Comparison of ENCODE assay signal across 36 cellular contexts in the genomic region with DNA sequence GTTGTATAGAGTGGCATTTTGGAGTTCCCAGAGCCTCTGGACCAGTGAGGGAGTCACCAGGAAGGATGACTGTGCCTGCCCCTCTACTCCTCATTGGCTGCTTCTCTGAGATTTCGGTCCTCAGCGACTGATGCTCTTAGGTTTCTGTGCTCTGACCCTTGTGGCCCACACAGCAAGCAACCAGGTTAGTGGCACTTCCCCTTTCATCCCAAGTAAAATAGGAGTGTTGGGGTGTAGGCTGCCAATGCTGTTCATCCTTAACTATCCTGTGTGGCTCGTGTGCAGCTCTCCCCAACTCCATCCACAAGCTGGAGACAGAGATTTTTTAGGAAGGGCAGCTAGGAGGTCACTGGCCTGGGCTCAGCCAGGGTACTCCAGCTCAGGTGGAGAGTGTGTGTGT. TPM values are rescaled to one million over a fixed set of nuclear protein-coding genes. Genes with fewer than 3 reads are reported as not detected.
"Had no signal": no experiment of that assay in that cellular context is flagged by ENCODE, and none has a peak within 500 bp of the region (broad histone marks: within the 10 kb centered on the region; RNA-seq: fewer than 3 reads in every experiment).

No MANE protein-coding gene starts in this region.

- DNase-seq: activated CD4-positive, alpha-beta memory T cell treated with anti-CD3 and anti-CD28 coated beads, Interleukin-2, amount 10 ng/mL, durations not matched to agents 7 days and 5 days; activated CD4-positive, alpha-beta T cell treated with anti-CD3 and anti-CD28 coated beads for 1 hour; activated CD4-positive, alpha-beta T cell treated with anti-CD3 and anti-CD28 coated beads for 48 hours; activated CD4-positive, CD25-positive, alpha-beta regulatory T cell; activated CD8-positive, alpha-beta memory T cell treated with anti-CD3 and anti-CD28 coated beads for 24 hours; activated CD8-positive, alpha-beta memory T cell treated with anti-CD3 and anti-CD28 coated beads, Interleukin-2, amount 10 ng/mL, durations not matched to agents 7 days and 5 days; activated CD8-positive, alpha-beta memory T cell treated with anti-CD3 and anti-CD28 coated beads, Interleukin-2, amount 50 U/mL, for 48 hours; activated effector memory CD4-positive, alpha-beta T cell treated with Interleukin-2 at 50 U/mL for 16 hours; activated naive CD4-positive, alpha-beta T cell treated with anti-CD3 and anti-CD28 coated beads, Interleukin-2, amount 10 ng/mL, durations not matched to agents 7 days and 5 days; activated naive CD8-positive, alpha-beta T cell treated with anti-CD3 and anti-CD28 coated beads, Interleukin-2, amount 50 U/mL, for 24 hours; activated T-cell treated with anti-CD3 and anti-CD28 coated beads, Interleukin-2, amount 50 U/mL, for 48 hours; anterior cingulate cortex; central memory CD4-positive, alpha-beta T cell; colonic mucosa; NCI-H1105; NCI-H1417 treated with DMSO at 0.1 percent for 48 hours; NCI-H187 treated with DMSO at 0.1 percent for 48 hours; NCI-H2081; NCI-H2171 treated with DMSO at 0.1 percent for 48 hours; NCI-H226; NCI-H446 treated with DMSO at 0.1 percent for 48 hours; NCI-H524 treated with DMSO at 0.1 percent for 48 hours; NCI-H748 treated with DMSO at 0.1 percent for 48 hours; NK-92 treated with Interleukin-12 subunit alpha and Interleukin-12 subunit beta, amount 100 ng/mL, for 24 hours; PC-3; Peyer's patch; Right ventricle myocardium superior; SW 1271; T-helper 1 cell; T-helper 2 cell; T-helper 9 cell had no signal

- H3K27me3 Mint-ChIP-seq: brain had no signal

- H3K9me3 Mint-ChIP-seq: activated CD4-positive, alpha-beta memory T cell treated with anti-CD3 and anti-CD28 coated beads, Interleukin-2, amount 10 ng/mL, durations not matched to agents 7 days and 5 days; activated naive CD4-positive, alpha-beta T cell treated with anti-CD3 and anti-CD28 coated beads, Interleukin-2, amount 10 ng/mL, durations not matched to agents 7 days and 5 days; activated naive CD8-positive, alpha-beta T cell treated with anti-CD3 and anti-CD28 coated beads, Interleukin-2, amount 50 U/mL, for 24 hours; brain had no signal

- ATAC-seq: activated CD8-positive, alpha-beta memory T cell treated with anti-CD3 and anti-CD28 coated beads, Interleukin-2, amount 10 ng/mL, durations not matched to agents 7 days and 5 days; activated naive CD8-positive, alpha-beta T cell treated with anti-CD3 and anti-CD28 coated beads, Interleukin-2, amount 50 U/mL, for 24 hours; PC-3 had no signal

- H3K4me3 Mint-ChIP-seq: activated CD4-positive, alpha-beta memory T cell treated with anti-CD3 and anti-CD28 coated beads, Interleukin-2, amount 10 ng/mL, durations not matched to agents 7 days and 5 days; activated CD8-positive, alpha-beta memory T cell treated with anti-CD3 and anti-CD28 coated beads, Interleukin-2, amount 10 ng/mL, durations not matched to agents 7 days and 5 days; activated naive CD4-positive, alpha-beta T cell treated with anti-CD3 and anti-CD28 coated beads, Interleukin-2, amount 10 ng/mL, durations not matched to agents 7 days and 5 days; activated naive CD8-positive, alpha-beta T cell; activated naive CD8-positive, alpha-beta T cell treated with anti-CD3 and anti-CD28 coated beads, Interleukin-2, amount 50 U/mL, for 24 hours; brain had no signal

- H3K36me3 Mint-ChIP-seq: activated CD8-positive, alpha-beta memory T cell treated with anti-CD3 and anti-CD28 coated beads, Interleukin-2, amount 10 ng/mL, durations not matched to agents 7 days and 5 days; activated naive CD4-positive, alpha-beta T cell treated with anti-CD3 and anti-CD28 coated beads, Interleukin-2, amount 10 ng/mL, durations not matched to agents 7 days and 5 days; activated naive CD8-positive, alpha-beta T cell; brain had no signal

- H3K27ac Mint-ChIP-seq: activated CD4-positive, alpha-beta memory T cell treated with anti-CD3 and anti-CD28 coated beads, Interleukin-2, amount 10 ng/mL, durations not matched to agents 7 days and 5 days; activated CD8-positive, alpha-beta memory T cell treated with anti-CD3 and anti-CD28 coated beads, Interleukin-2, amount 10 ng/mL, durations not matched to agents 7 days and 5 days; activated naive CD4-positive, alpha-beta T cell treated with anti-CD3 and anti-CD28 coated beads, Interleukin-2, amount 10 ng/mL, durations not matched to agents 7 days and 5 days; activated naive CD8-positive, alpha-beta T cell; activated naive CD8-positive, alpha-beta T cell treated with anti-CD3 and anti-CD28 coated beads, Interleukin-2, amount 50 U/mL, for 24 hours; brain had no signal

- FAIRE-seq: bronchial epithelial cell had no signal

- H3K4me1 Mint-ChIP-seq: activated CD4-positive, alpha-beta memory T cell treated with anti-CD3 and anti-CD28 coated beads, Interleukin-2, amount 10 ng/mL, durations not matched to agents 7 days and 5 days; activated CD8-positive, alpha-beta memory T cell treated with anti-CD3 and anti-CD28 coated beads, Interleukin-2, amount 10 ng/mL, durations not matched to agents 7 days and 5 days; activated naive CD4-positive, alpha-beta T cell treated with anti-CD3 and anti-CD28 coated beads, Interleukin-2, amount 10 ng/mL, durations not matched to agents 7 days and 5 days; activated naive CD8-positive, alpha-beta T cell treated with anti-CD3 and anti-CD28 coated beads, Interleukin-2, amount 50 U/mL, for 24 hours had no signal

RNA-seq across cellular contexts. Expression of a gene that starts 21.3 kb away (rescaled TPM):
- total RNA-seq: activated CD4-positive, alpha-beta memory T cell treated with anti-CD3 and anti-CD28 coated beads, Interleukin-2, amount 10 ng/mL, durations not matched to agents 7 days and 5 days; activated CD8-positive, alpha-beta memory T cell treated with anti-CD3 and anti-CD28 coated beads, Interleukin-2, amount 10 ng/mL, durations not matched to agents 7 days and 5 days; bronchial epithelial cell; chondrocyte; colonic mucosa; MCF 10A; PC-3; Peyer's patch; Right ventricle myocardium superior had no signal

RNA-seq across cellular contexts. Expression of a gene that starts 35.9 kb away (rescaled TPM):
- total RNA-seq: activated CD4-positive, alpha-beta memory T cell treated with anti-CD3 and anti-CD28 coated beads, Interleukin-2, amount 10 ng/mL, durations not matched to agents 7 days and 5 days; activated CD8-positive, alpha-beta memory T cell treated with anti-CD3 and anti-CD28 coated beads, Interleukin-2, amount 10 ng/mL, durations not matched to agents 7 days and 5 days; bronchial epithelial cell; chondrocyte; colonic mucosa; MCF 10A; PC-3; Peyer's patch; Right ventricle myocardium superior had no signal

RNA-seq across cellular contexts. Expression of a gene that starts 37.8 kb away (rescaled TPM):
- total RNA-seq: activated CD4-positive, alpha-beta memory T cell treated with anti-CD3 and anti-CD28 coated beads, Interleukin-2, amount 10 ng/mL, durations not matched to agents 7 days and 5 days; activated CD8-positive, alpha-beta memory T cell treated with anti-CD3 and anti-CD28 coated beads, Interleukin-2, amount 10 ng/mL, durations not matched to agents 7 days and 5 days; colonic mucosa; PC-3; Peyer's patch; Right ventricle myocardium superior had no signal

RNA-seq across cellular contexts. Expression of a gene that starts 37.9 kb away (rescaled TPM):
- total RNA-seq: activated CD4-positive, alpha-beta memory T cell treated with anti-CD3 and anti-CD28 coated beads, Interleukin-2, amount 10 ng/mL, durations not matched to agents 7 days and 5 days; PC-3; Peyer's patch; Right ventricle myocardium superior had no signal

RNA-seq across cellular contexts. Expression of a gene that starts 59.9 kb away (rescaled TPM):
- total RNA-seq: activated CD4-positive, alpha-beta memory T cell treated with anti-CD3 and anti-CD28 coated beads, Interleukin-2, amount 10 ng/mL, durations not matched to agents 7 days and 5 days; activated CD8-positive, alpha-beta memory T cell treated with anti-CD3 and anti-CD28 coated beads, Interleukin-2, amount 10 ng/mL, durations not matched to agents 7 days and 5 days; bronchial epithelial cell; chondrocyte; colonic mucosa; MCF 10A; PC-3; Peyer's patch; Right ventricle myocardium superior had no signal
